13 cellular contexts compared by ENCODE assay signal in genomic region chr12:75656650-75657049, GRCh38.
DNase-seq lines count a peak whose midpoint lies in the region; ATAC-seq and TF ChIP-seq lines count a peak whose summit lies in the region.
"Had no signal": no experiment of that assay in that cellular context is flagged by ENCODE, and none has a peak within 500 bp of the region (broad histone marks: within the 10 kb centered on the region; RNA-seq: fewer than 3 reads in every experiment).

No MANE protein-coding gene starts in this region.

- H3K9ac ChIP-seq in GM23248: no peak overlapping the region

- peaks cover 39% of the 10 kb centered on the region for H3F3A ChIP-seq in GM23248 (ENCODE audit: insufficient read depth)

- no peak overlapping the region for H3K27ac ChIP-seq in GM23248
- peak overlapping the region; percentile 53 to 84 (median 68) for H3K27ac ChIP-seq in esophagus squamous epithelium
- H3K27ac ChIP-seq in body of pancreas: no peak overlapping the region
- H3K27ac ChIP-seq: lower lobe of right lung, right atrium auricular region had no signal

- DNase-seq in GM23248 (peak; percentile 73), RPMI7951 (ENCODE audit: low read depth) (peak; percentile 86), esophagus squamous epithelium (lab: John Stamatoyannopoulos, UW) (no peak), skeletal muscle cell (ENCODE audit: low read depth) (peak; percentile 60), body of pancreas (no peak)
- DNase-seq: activated CD4-positive, alpha-beta T cell treated with anti-CD3 and anti-CD28 coated beads, Interleukin-2, amount 10 ng/mL, durations not matched to agents 7 days and 5 days; foreskin melanocyte; lower lobe of right lung; SHP77 treated with DMSO at 0.1 percent for 48 hours had no signal

- H3K36me3 ChIP-seq in GM23248 (ENCODE audit: low read depth) (no peaks in the 10 kb centered on the region), esophagus squamous epithelium (no peaks in the 10 kb centered on the region), body of pancreas (replicated peaks in 1 of 2; ENCODE audit: insufficient read depth in 1 of 2, low read depth in 2 of 2) (no peaks in the 10 kb centered on the region)
- H3K36me3 ChIP-seq: lower lobe of right lung, right atrium auricular region had no signal

- no peaks in the 10 kb centered on the region for H4K20me1 ChIP-seq in GM23248 (ENCODE audit: insufficient read depth)

- H3K79me2 ChIP-seq in GM23248 (ENCODE audit: insufficient read depth): no peaks in the 10 kb centered on the region

- H3K4me2 ChIP-seq in GM23248 (ENCODE audit: unreplicated experiment): no peak overlapping the region

- H3K9me2 ChIP-seq in GM23248 (ENCODE audit: insufficient read depth): no peaks in the 10 kb centered on the region

- H2AFZ ChIP-seq in GM23248: no peak overlapping the region

- intact Hi-C loops in esophagus squamous epithelium (cut with DNase I) (no loop called here), body of pancreas (cut with DNase I) (no loop called here)

- H3K27me3 ChIP-seq in GM23248 (replicated peaks; ENCODE audit: insufficient read depth): no peaks in the 10 kb centered on the region
- no peaks in the 10 kb centered on the region for H3K27me3 ChIP-seq in esophagus squamous epithelium
- no peaks in the 10 kb centered on the region for H3K27me3 ChIP-seq in body of pancreas
- H3K27me3 ChIP-seq: right atrium auricular region had no signal

- TF ChIP-seq POLR2A in esophagus squamous epithelium (IDR thresholded peaks at IDR 0.05) (no peak), body of pancreas (IDR thresholded peaks at IDR 0.05) (no peak)

- no peak for TF ChIP-seq CTCF in esophagus squamous epithelium (IDR thresholded peaks at IDR 0.05)
- no peak for TF ChIP-seq CTCF in body of pancreas (IDR thresholded peaks at IDR 0.05)

- in situ Hi-C loops in GM23248 (cut with MboI): no loop called here

- ATAC-seq in GM21381 (IDR thresholded peaks at IDR 0.05; ENCODE audit: unreplicated experiment) (no peak), HG02588 (IDR thresholded peaks at IDR 0.05; ENCODE audit: unreplicated experiment) (no peak), body of pancreas (no peak), HG03571 (IDR thresholded peaks at IDR 0.05; ENCODE audit: unreplicated experiment) (no peak)
- ATAC-seq: lower lobe of right lung had no signal

- peaks cover 52% of the 10 kb centered on the region for H3K4me1 ChIP-seq in GM23248 (ENCODE audit: insufficient read depth)
- H3K4me1 ChIP-seq in esophagus squamous epithelium: peaks cover 6 to 65% (median 25%) of the 10 kb centered on the region in 3 donors
- no peaks in the 10 kb centered on the region for H3K4me1 ChIP-seq in body of pancreas
- H3K4me1 ChIP-seq: lower lobe of right lung, right atrium auricular region had no signal

- no peak overlapping the region for H3K4me3 ChIP-seq in GM23248
- H3K4me3 ChIP-seq in esophagus squamous epithelium: no peak overlapping the region
- no peak overlapping the region for H3K4me3 ChIP-seq in skeletal muscle cell (ENCODE audit: low read depth, low read length)
- H3K4me3 ChIP-seq in body of pancreas: no peak overlapping the region
- H3K4me3 ChIP-seq: lower lobe of right lung, right atrium auricular region had no signal

- 0% methylated on average over 1 of the region's 1 CpG for WGBS in GM23248 (ENCODE audit: low coverage in 1 of 2, low lambda C conversion rate in 2 of 2, missing lambda C conversion rate in 2 of 2), 2 experiments
- WGBS in esophagus squamous epithelium, 2 donors: 40% methylated on average over 1 of the region's 1 CpG; no CpG with 5 or more reads in 1 of the 2 donors
- 22 to 89% methylated on average over 1 of the region's 1 CpG for WGBS in body of pancreas, 2 donors

- H3K9me3 ChIP-seq in GM23248 (ENCODE audit: low read depth) (no peaks in the 10 kb centered on the region), esophagus squamous epithelium (no peaks in the 10 kb centered on the region), body of pancreas (no peaks in the 10 kb centered on the region)
- H3K9me3 ChIP-seq: lower lobe of right lung, right atrium auricular region had no signal

Comparison
In these comparisons a context has a peak if more than half of its experiments do, and no peak if none do; other contexts are left out.
1. DNase-seq: peak in GM23248 (single experiment), RPMI7951 (single experiment) and skeletal muscle cell (single experiment); none in esophagus squamous epithelium (single experiment) and body of pancreas (0 of 4).
2. H3K27ac ChIP-seq: peak in esophagus squamous epithelium (4 of 4); none in GM23248 (single experiment) and body of pancreas (0 of 4).